15 cellular contexts compared by ENCODE assay signal in genomic region chr15:60218256-60218655, GRCh38.
DNase-seq lines count a peak whose midpoint lies in the region; ATAC-seq and TF ChIP-seq lines count a peak whose summit lies in the region.
"Had no signal": no experiment of that assay in that cellular context is flagged by ENCODE, and none has a peak within 500 bp of the region (broad histone marks: within the 10 kb centered on the region; RNA-seq: fewer than 3 reads in every experiment).

No MANE protein-coding gene starts in this region.

- H3K4me3 ChIP-seq in mammary epithelial cell (replicated peaks in 1 of 3; ENCODE audit: insufficient read depth in 1 of 3, low read depth in 2 of 3, low read length in 3 of 3): no peak overlapping the region
- no peak overlapping the region for H3K4me3 ChIP-seq in ascending aorta
- no peak overlapping the region for H3K4me3 ChIP-seq in CD8-positive, alpha-beta T cell (ENCODE audit: low read depth, low read length)
- H3K4me3 ChIP-seq: BLaER1 treated with 17β-estradiol and CSF1 and Interleukin-3, amounts not matched to agents 10 nM and 100 nM had no signal

- no peaks in the 10 kb centered on the region for H3K36me3 ChIP-seq in mammary epithelial cell (ENCODE audit: insufficient read depth, low read length)
- H3K36me3 ChIP-seq in ascending aorta: no peaks in the 10 kb centered on the region
- H3K36me3 ChIP-seq in CD8-positive, alpha-beta T cell (ENCODE audit: insufficient read depth, low read length): no peaks in the 10 kb centered on the region
- H3K36me3 ChIP-seq: BLaER1 treated with 17β-estradiol and CSF1 and Interleukin-3, amounts not matched to agents 10 nM and 100 nM had no signal

- intact Hi-C loops in mammary epithelial cell (cut with micrococcal nuclease): no loop called here
- intact Hi-C loops in ascending aorta (cut with DNase I): no loop called here
- intact Hi-C loops in CD8-positive, alpha-beta T cell (cut with DNase I, micrococcal nuclease): no loop called here

- H3K36me3 Mint-ChIP-seq in CD8-positive, alpha-beta T cell: no peaks in the 10 kb centered on the region
- H3K36me3 Mint-ChIP-seq: CD4-positive, CD25-positive, alpha-beta regulatory T cell had no signal

- no peak for TF ChIP-seq CTCF in mammary epithelial cell (conservative IDR thresholded peaks at IDR 0.05 in 1 of 2, IDR thresholded peaks at IDR 0.05 in 1 of 2; ENCODE audit: extremely low read depth in 1 of 2, insufficient read depth in 1 of 2, low read depth in 1 of 2, low read length in 2 of 2)
- TF ChIP-seq CTCF in foreskin keratinocyte (conservative IDR thresholded peaks at IDR 0.05): no peak
- no peak for TF ChIP-seq CTCF in ascending aorta (IDR thresholded peaks at IDR 0.05)
- no peak for TF ChIP-seq CTCF in CD8-positive, alpha-beta T cell (IDR thresholded peaks at IDR 0.05)

- 38% methylated on average over 3 of the region's 3 CpGs for WGBS in mammary epithelial cell (ENCODE audit: low coverage, missing lambda C conversion rate)

- H3K27ac ChIP-seq in mammary epithelial cell (ENCODE audit: insufficient read depth, low read depth, low read length): no peak overlapping the region
- H3K27ac ChIP-seq in foreskin keratinocyte: no peak overlapping the region
- no peak overlapping the region for H3K27ac ChIP-seq in ascending aorta
- no peak overlapping the region for H3K27ac ChIP-seq in CD8-positive, alpha-beta T cell (ENCODE audit: low read depth, low read length)
- H3K27ac ChIP-seq: BLaER1 treated with 17β-estradiol and CSF1 and Interleukin-3, amounts not matched to agents 10 nM and 100 nM had no signal

- in situ Hi-C loops in mammary epithelial cell (cut with MboI; ENCODE audit: low sequenced_read_pairs in 2 of 2): no loop called here

- dilution Hi-C loops in mammary epithelial cell (cut with HindIII; ENCODE audit: low sequenced_read_pairs): no loop called here

- POLR2A ChIA-PET in CD8-positive, alpha-beta T cell (lab: Charles Lee): no interaction called here

- H3K9ac ChIP-seq in mammary epithelial cell (ENCODE audit: insufficient read depth, low read length): no peak overlapping the region
- H3K9ac ChIP-seq: BLaER1 treated with 17β-estradiol and CSF1 and Interleukin-3, amounts not matched to agents 10 nM and 100 nM had no signal

- H3K27me3 ChIP-seq in mammary epithelial cell (ENCODE audit: insufficient read depth, low read length): no peaks in the 10 kb centered on the region
- peaks cover 77% of the 10 kb centered on the region for H3K27me3 ChIP-seq in foreskin keratinocyte
- no peaks in the 10 kb centered on the region for H3K27me3 ChIP-seq in ascending aorta
- H3K27me3 ChIP-seq in CD8-positive, alpha-beta T cell (ENCODE audit: insufficient read depth, low read length): no peaks in the 10 kb centered on the region
- H3K27me3 ChIP-seq: BLaER1 treated with 17β-estradiol and CSF1 and Interleukin-3, amounts not matched to agents 10 nM and 100 nM had no signal

- H3K4me2 ChIP-seq in mammary epithelial cell (ENCODE audit: insufficient read depth, low read depth, low read length): no peak overlapping the region
- H3K4me2 ChIP-seq: BLaER1 treated with 17β-estradiol and CSF1 and Interleukin-3, amounts not matched to agents 10 nM and 100 nM had no signal

- H3K9me3 ChIP-seq in mammary epithelial cell (replicated peaks; ENCODE audit: insufficient read depth, low read length): no peaks in the 10 kb centered on the region
- H3K9me3 ChIP-seq in ascending aorta: no peaks in the 10 kb centered on the region
- H3K9me3 ChIP-seq in CD8-positive, alpha-beta T cell (ENCODE audit: low read length): no peaks in the 10 kb centered on the region
- H3K9me3 ChIP-seq: BLaER1 treated with 17β-estradiol and CSF1 and Interleukin-3, amounts not matched to agents 10 nM and 100 nM; Caco-2 had no signal

- H3K27me3 Mint-ChIP-seq in CD8-positive, alpha-beta T cell (ENCODE audit: low read depth): peaks cover 19% of the 10 kb centered on the region

- DNase-seq in DMS79 treated with DMSO at 0.1 percent for 48 hours (lab: John Stamatoyannopoulos, UW) (peak; percentile 42), mammary epithelial cell (peak; percentile 41), foreskin keratinocyte (peak; percentile 37 to 69), ascending aorta (ENCODE audit: low spot score in 2 of 2) (no peak)
- no peak for DNase-seq in CD8-positive, alpha-beta T cell
- no peak for DNase-seq in stimulated activated CD4-positive, alpha-beta T cell treated with anti-CD3 and anti-CD28 coated beads, Interleukin-4, amount 100 ng/mL, for 24 hours
- DNase-seq: Caco-2; CD4-positive, CD25-positive, alpha-beta regulatory T cell; GF-D8; GOT3; H7; HFFc6 had no signal

- H3K79me2 ChIP-seq in mammary epithelial cell (ENCODE audit: insufficient read depth, low read length): no peaks in the 10 kb centered on the region

- H2AFZ ChIP-seq in mammary epithelial cell (ENCODE audit: low read depth, low read length): no peak overlapping the region

- H4K20me1 ChIP-seq in mammary epithelial cell (ENCODE audit: insufficient read depth, low read length): no peaks in the 10 kb centered on the region
- H4K20me1 ChIP-seq: BLaER1 treated with 17β-estradiol and CSF1 and Interleukin-3, amounts not matched to agents 10 nM and 100 nM had no signal

- BruUV-seq in mammary epithelial cell (replicated peaks; lab: Mats Ljungman, UMichigan): no TSS peak

- no peak for ATAC-seq in foreskin keratinocyte
- ATAC-seq in CD8-positive, alpha-beta T cell: no peak
- ATAC-seq: HCT116 had no signal

- no peaks in the 10 kb centered on the region for H3K9me3 Mint-ChIP-seq in CD8-positive, alpha-beta T cell
- H3K9me3 Mint-ChIP-seq: HFFc6 had no signal

- H3K4me1 ChIP-seq in mammary epithelial cell (ENCODE audit: insufficient read depth, low read length) (no peaks in the 10 kb centered on the region), foreskin keratinocyte (no peaks in the 10 kb centered on the region), ascending aorta (no peaks in the 10 kb centered on the region)
- no peaks in the 10 kb centered on the region for H3K4me1 ChIP-seq in CD8-positive, alpha-beta T cell (ENCODE audit: insufficient read depth, low read length)
- H3K4me1 ChIP-seq: BLaER1 treated with 17β-estradiol and CSF1 and Interleukin-3, amounts not matched to agents 10 nM and 100 nM; Caco-2 had no signal

- no peak overlapping the region for H3K27ac Mint-ChIP-seq in CD8-positive, alpha-beta T cell
- H3K27ac Mint-ChIP-seq: B cell, HFFc6 had no signal

- H3K4me1 Mint-ChIP-seq in CD8-positive, alpha-beta T cell (ENCODE audit: low read depth): no peaks in the 10 kb centered on the region
- H3K4me1 Mint-ChIP-seq: B cell; CD4-positive, CD25-positive, alpha-beta regulatory T cell had no signal

- CTCF ChIA-PET in mammary epithelial cell (lab: Charles Lee; ENCODE audit: low non-redundant PET): no interaction called here
- CTCF ChIA-PET in CD8-positive, alpha-beta T cell (lab: Charles Lee): no interaction called here

- no peak overlapping the region for H3K4me3 Mint-ChIP-seq in CD8-positive, alpha-beta T cell
- H3K4me3 Mint-ChIP-seq: B cell; CD4-positive, CD25-positive, alpha-beta regulatory T cell; HFFc6 had no signal

Comparison
In these comparisons a context has a peak if more than half of its experiments do, and no peak if none do; other contexts are left out.
1. DNase-seq: peak in DMS79 treated with DMSO at 0.1 percent for 48 hours (single experiment), mammary epithelial cell (single experiment) and foreskin keratinocyte (2 of 2); none in ascending aorta (0 of 2), CD8-positive, alpha-beta T cell (0 of 7) and stimulated activated CD4-positive, alpha-beta T cell treated with anti-CD3 and anti-CD28 coated beads, Interleukin-4, amount 100 ng/mL, for 24 hours (single experiment).